In the genomic region with DNA sequence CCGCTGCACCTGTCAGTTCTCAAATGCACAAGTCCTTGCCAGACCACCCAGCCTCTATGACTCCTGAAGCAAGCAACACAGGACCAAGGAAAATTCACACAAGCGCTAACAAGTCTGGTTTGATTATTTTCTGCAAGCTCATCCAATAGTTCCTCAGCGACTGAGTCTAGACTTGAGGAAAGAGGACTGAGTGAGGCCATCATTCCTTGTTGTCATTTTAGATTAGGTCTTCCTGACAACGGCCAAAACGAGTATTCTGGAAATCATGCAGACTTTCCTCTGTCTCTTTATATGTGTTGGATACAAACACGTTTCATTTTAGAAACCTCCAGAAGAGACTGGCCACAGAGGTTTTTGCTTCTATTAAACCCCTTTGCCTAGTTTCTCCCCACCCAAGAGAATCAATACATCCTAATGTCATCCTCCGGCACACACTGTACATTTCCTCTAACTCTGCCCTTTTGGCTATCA, we compare ENCODE assay signal across 8 cellular contexts. TPM values are rescaled to one million over a fixed set of nuclear protein-coding genes. Genes with fewer than 3 reads are reported as not detected.
DNase-seq lines count a peak whose midpoint lies in the region; ATAC-seq, FAIRE-seq and TF ChIP-seq lines count a peak whose summit lies in the region.

No MANE protein-coding gene starts in this region.

- H2BK120ac ChIP-seq in IMR-90 (ENCODE audit: low read depth, low read length) = no peak overlapping the region

- TF ChIP-seq EP300 in stomach (IDR thresholded peaks at IDR 0.05) = no peak

- H4K91ac ChIP-seq in IMR-90 (ENCODE audit: insufficient read depth, low read depth, low read length) = peak overlapping the region; percentile 16; the same call in 1 of the 2 replicates

- H3K9me1 ChIP-seq in IMR-90 (ENCODE audit: insufficient read depth, low read length) = peaks cover 2% of the 10 kb centered on the region

- TF ChIP-seq CTCF in IMR-90 (conservative IDR thresholded peaks at IDR 0.05; ENCODE audit: low read depth, low read length) (no peak), stomach (IDR thresholded peaks at IDR 0.05) (no peak), D721Med (IDR thresholded peaks at IDR 0.05; ENCODE audit: insufficient read depth, missing control alignments) (no peak)

- peak overlapping the region; percentile 13 to 81; a peak in 2 of 4 replicates for H4K8ac ChIP-seq in IMR-90 (ENCODE audit: low read depth in 2 of 2, low read length in 2 of 2)

- H3K36me3 ChIP-seq in IMR-90 (ENCODE audit: control insufficient read depth, insufficient read depth, low read length) = peaks cover 5% of the 10 kb centered on the region
- H3K36me3 ChIP-seq in iPS-20b (ENCODE audit: insufficient read depth, low read depth, low read length) = peaks cover 31% of the 10 kb centered on the region
- peaks cover 5 to 22% (median 18%) of the 10 kb centered on the region in 4 donors for H3K36me3 ChIP-seq in stomach

- H3K79me1 ChIP-seq in IMR-90 (ENCODE audit: low read depth in 1 of 2, low read length in 2 of 2) = peaks cover 0 to 36% of the 10 kb centered on the region in 2 experiments; a peak in 2 of 4 replicates

- peak overlapping the region; percentile 68 for H3K4ac ChIP-seq in IMR-90 (ENCODE audit: low read depth, low read length)

- dilution Hi-C loops in IMR-90 (cut with HindIII; ENCODE audit: low sequenced_read_pairs, unreplicated experiment) = no loop called here

- no peak for ATAC-seq in IMR-90 (ENCODE audit: low read depth)
- no peak for ATAC-seq in GM21381 (IDR thresholded peaks at IDR 0.05; ENCODE audit: unreplicated experiment)

- H3K9me3 ChIP-seq in IMR-90 (ENCODE audit: control insufficient read depth, insufficient read depth, low read length) = no peaks in the 10 kb centered on the region
- no peaks in the 10 kb centered on the region for H3K9me3 ChIP-seq in iPS-20b (ENCODE audit: insufficient read depth, low read depth, low read length)
- H3K9me3 ChIP-seq in stomach = no peaks in the 10 kb centered on the region

- TF ChIP-seq POLR2A in IMR-90 (IDR thresholded peaks at IDR 0.05; ENCODE audit: low read depth, low read length) (no peak), stomach (IDR thresholded peaks at IDR 0.05) (no peak)

- H3K4me1 ChIP-seq in IMR-90 (ENCODE audit: control insufficient read depth, insufficient read depth, low read length) (0 out of 2 replicates have a peak, but pooled peaks cover 2% of the 10 kb centered on the region), iPS-20b (ENCODE audit: insufficient read depth, low read length) (peaks cover 10% of the 10 kb centered on the region), stomach (peaks cover 39 to 81% (median 59%) of the 10 kb centered on the region in 4 donors)

- H3K27ac ChIP-seq in IMR-90 (ENCODE audit: insufficient read depth, low read length) (peak overlapping the region; percentile 84), adipose tissue (ENCODE audit: low read depth, low read length) (peak overlapping the region; percentile 84), iPS-20b (ENCODE audit: low read length) (peak overlapping the region; percentile 18), stomach (peak overlapping the region; percentile 96 to 99 (median 98))

- peak overlapping the region; percentile 91 for H2BK5ac ChIP-seq in IMR-90 (ENCODE audit: low read depth, low read length, poor library complexity, severe bottlenecking)

- no peak for FAIRE-seq in D721Med (lab: Jason Lieb, UNC)

- intact Hi-C loops in IMR-90 (cut with micrococcal nuclease) = no loop called here
- intact Hi-C loops in stomach (cut with DNase I; ENCODE audit: low total_unique reads) = no loop called here

- BruUV-seq in IMR-90 (replicated peaks; lab: Mats Ljungman, UMichigan) = TSS peak; percentile 13

- peak overlapping the region; percentile 96 for H2AFZ ChIP-seq in IMR-90 (replicated peaks; ENCODE audit: low read length, poor library complexity)

- peak overlapping the region; percentile 83 for H3K9ac ChIP-seq in IMR-90 (ENCODE audit: low read depth, low read length)
- peak overlapping the region; percentile 100 for H3K9ac ChIP-seq in iPS-20b (ENCODE audit: low read depth, low read length)

- POLR2A ChIA-PET in IMR-90 (lab: Charles Lee; ENCODE audit: unreplicated experiment) = interaction anchor here (1.5 kb wide), 1 partner anchor 10 kb away, joined by 3 read pairs; no protein-coding TSS in a partner anchor

- WGBS in IMR-90 (ENCODE audit: extremely low coverage in 2 of 2, insufficient read length in 1 of 2), 2 experiments = 20% methylated on average over 2 of the region's 7 CpGs; no CpG with 5 or more reads in 1 of the 2 experiments
- 1 to 6% (median 5%) methylated on average over 7 of the region's 7 CpGs for WGBS in adipose tissue, 3 donors
- WGBS in stomach, 5 donors = 2 to 7% (median 3%) methylated on average over 7 of the region's 7 CpGs

- peak overlapping the region; percentile 6; the same call in 1 of the 2 replicates for H3K18ac ChIP-seq in IMR-90 (ENCODE audit: low read depth, low read length)

- peak overlapping the region; percentile 43 for H3K23ac ChIP-seq in IMR-90 (ENCODE audit: low read depth, low read length)

- H3K14ac ChIP-seq in IMR-90 (replicated peaks; ENCODE audit: low read depth, low read length) = peak overlapping the region; percentile 86

- H3K4me3 ChIP-seq in IMR-90 (ENCODE audit: insufficient read depth, low read depth, low read length) = peak overlapping the region; percentile 75
- H3K4me3 ChIP-seq in iPS-20b (ENCODE audit: low read length) = peak overlapping the region; percentile 97
- H3K4me3 ChIP-seq in stomach = peak overlapping the region; percentile 69 to 98 (median 93)

- H2BK15ac ChIP-seq in IMR-90 (ENCODE audit: low read depth, low read length) = no peak overlapping the region

- H3K27me3 ChIP-seq in IMR-90 (ENCODE audit: control insufficient read depth, insufficient read depth, low read length) = no peaks in the 10 kb centered on the region
- H3K27me3 ChIP-seq in iPS-20b (ENCODE audit: insufficient read depth, low read length) = no peaks in the 10 kb centered on the region
- no peaks in the 10 kb centered on the region for H3K27me3 ChIP-seq in stomach

- H4K5ac ChIP-seq in IMR-90 (ENCODE audit: low read depth, low read length) = peak overlapping the region; percentile 10; the same call in 1 of the 2 replicates

- H2AK5ac ChIP-seq in IMR-90 (ENCODE audit: low read depth, low read length) = peak overlapping the region; percentile 69

- in situ Hi-C loops in IMR-90 (cut with MboI; ENCODE audit: low sequenced_read_pairs) = no loop called here

- no peak for TF ChIP-seq RAD21 in IMR-90 (IDR thresholded peaks at IDR 0.05; ENCODE audit: low read length)

- H2AK9ac ChIP-seq in IMR-90 (replicated peaks; ENCODE audit: low read depth, low read length, poor library complexity) = peak overlapping the region; percentile 100

- peak; percentile 28 for DNase-seq in CD1c-positive myeloid dendritic cell (ENCODE audit: extremely low spot score)
- peak; percentile 31 for DNase-seq in IMR-90
- DNase-seq in stomach = no peak
- no peak for DNase-seq in D721Med (ENCODE audit: insufficient read length, low spot score)
- DNase-seq in NCI-H1930 (lab: John Stamatoyannopoulos, UW) = no peak

- H3K4me2 ChIP-seq in IMR-90 (ENCODE audit: low read depth, low read length) = peak overlapping the region; percentile 98

- peak overlapping the region; percentile 58 for H3K56ac ChIP-seq in IMR-90 (ENCODE audit: extremely low read depth, insufficient read depth, low read length)

- CTCF ChIA-PET in IMR-90 (lab: Yijun Ruan, JAX) = interaction anchor here (1.1 kb wide), 1 partner anchor 10 kb away, joined by 4 read pairs; no protein-coding TSS in a partner anchor

- no peak overlapping the region for H2BK20ac ChIP-seq in IMR-90 (ENCODE audit: low read depth, low read length)

- H4K20me1 ChIP-seq in IMR-90 (ENCODE audit: insufficient read depth, low read length) = peaks cover 62% of the 10 kb centered on the region

TF ChIP-seq in IMR-90, 13 proteins besides CTCF, POLR2A, EP300 and RAD21 (continues in another document):
- no peak for TF ChIP-seq RCOR1 (IDR thresholded peaks at IDR 0.05; ENCODE audit: insufficient replicate concordance, low read length)
- no peak for TF ChIP-seq CEBPB (IDR thresholded peaks at IDR 0.05; ENCODE audit: low read depth, low read length)

RNA-seq across cellular contexts. Expression of a gene that starts 0.6 kb away (rescaled TPM):
- 62.0 and 79.4 TPM in 2 replicates for total RNA-seq in IMR-90 (2012; rRNA removed)
- polyA plus RNA-seq in IMR-90 (2012; rRNA removed) = 45.3 and 45.7 TPM in 2 replicates
- polyA plus RNA-seq in IMR-90 (2012; cell fraction: cytosol; rRNA removed) = 14.3 and 14.7 TPM in 2 replicates
- polyA plus RNA-seq in IMR-90 (2012; cell fraction: nucleus; rRNA removed; ENCODE audit: low replicate concordance) = 7.1 and 19.4 TPM in 2 replicates
- 10 to 100 TPM; 24.0 to 67.4 (median 35.6) TPM for polyA plus RNA-seq in adipose tissue
- total RNA-seq in stomach = 100 to 1,000 TPM in 2 of 5 donors, 10 to 100 TPM in 3; 38.8 to 139 (median 69.4) TPM
- polyA plus RNA-seq in stomach = 10 to 100 TPM; 11.5 to 34.6 (median 18.5) TPM

RNA-seq across cellular contexts. Expression of a gene that starts 1.1 kb away (rescaled TPM):
- 74.7 and 75.8 TPM in 2 replicates for total RNA-seq in IMR-90 (2012; rRNA removed)
- 75.6 and 91.5 TPM in 2 replicates for polyA plus RNA-seq in IMR-90 (2012; rRNA removed)
- 18.9 and 19.1 TPM in 2 replicates for polyA plus RNA-seq in IMR-90 (2012; cell fraction: cytosol; rRNA removed)
- 62.8 and 303 TPM in 2 replicates for polyA plus RNA-seq in IMR-90 (2012; cell fraction: nucleus; rRNA removed; ENCODE audit: low replicate concordance)
- 10 to 100 TPM; 63.1 to 93.2 (median 71.4) TPM for polyA plus RNA-seq in adipose tissue
- total RNA-seq in stomach = 100 to 1,000 TPM; 182 to 346 (median 205) TPM
- 10 to 100 TPM; 42.7 to 59.9 (median 52.7) TPM for polyA plus RNA-seq in stomach

RNA-seq across cellular contexts. Expression of a gene that starts 31.2 kb away (rescaled TPM):
- total RNA-seq in IMR-90 (2012; rRNA removed) (14.7 and 19.9 TPM in 2 replicates), stomach (10 to 100 TPM; 15.8 to 56.2 (median 31.3) TPM)
- polyA plus RNA-seq in IMR-90 (2012; rRNA removed) (30.8 and 30.9 TPM in 2 replicates), adipose tissue (10 to 100 TPM; 10.7 to 17.5 (median 16.6) TPM), stomach (10 to 100 TPM in 2 of 3 donors, 1 to 10 TPM in 1; 9.8 to 17.7 (median 12.6) TPM)
- 22.7 and 27.1 TPM in 2 replicates for polyA plus RNA-seq in IMR-90 (2012; cell fraction: cytosol; rRNA removed)
- 97.1 and 101 TPM in 2 replicates for polyA plus RNA-seq in IMR-90 (2012; cell fraction: nucleus; rRNA removed; ENCODE audit: low replicate concordance)

RNA-seq across cellular contexts. Expression of a gene that starts 54.4 kb away (rescaled TPM):
- total RNA-seq in IMR-90 (2012; rRNA removed) (104 and 105 TPM in 2 replicates), stomach (100 to 1,000 TPM in 1 of 5 donors, 10 to 100 TPM in 4; 19.2 to 177 (median 80.1) TPM)
- polyA plus RNA-seq in IMR-90 (2012; rRNA removed) (165 and 175 TPM in 2 replicates), adipose tissue (100 to 1,000 TPM in 2 of 3 donors, 10 to 100 TPM in 1; 78.4 to 204 (median 141) TPM), stomach (100 to 1,000 TPM; 151 to 211 (median 153) TPM)
- 104 and 142 TPM in 2 replicates for polyA plus RNA-seq in IMR-90 (2012; cell fraction: cytosol; rRNA removed)
- 92.5 and 145 TPM in 2 replicates for polyA plus RNA-seq in IMR-90 (2012; cell fraction: nucleus; rRNA removed; ENCODE audit: low replicate concordance)

RNA-seq across cellular contexts. Expression of a gene that starts 54.6 kb away (rescaled TPM):
- total RNA-seq in IMR-90 (2012; rRNA removed) (68.1 and 69.4 TPM in 2 replicates), stomach (10 to 100 TPM in 4 of 5 donors, 1 to 10 TPM in 1; 3.5 to 54.0 (median 38.6) TPM)
- polyA plus RNA-seq in IMR-90 (2012; rRNA removed) (45.4 and 51.3 TPM in 2 replicates), adipose tissue (10 to 100 TPM; 14.5 to 21.9 (median 21.3) TPM), stomach (10 to 100 TPM; 12.2 to 14.4 (median 13.4) TPM)
- 22.2 and 33.6 TPM in 2 replicates for polyA plus RNA-seq in IMR-90 (2012; cell fraction: cytosol; rRNA removed)
- polyA plus RNA-seq in IMR-90 (2012; cell fraction: nucleus; rRNA removed; ENCODE audit: low replicate concordance) = 63.3 and 90.0 TPM in 2 replicates

Comparison
In these comparisons a context has a peak if more than half of its experiments do, and no peak if none do; other contexts are left out.
1. DNase-seq: peak in CD1c-positive myeloid dendritic cell (single experiment) and IMR-90 (single experiment); none in stomach (single experiment), D721Med (single experiment) and NCI-H1930 (0 of 2).
2. H3K27ac ChIP-seq: peak in every context shown above with its lines; median percentile 98 in stomach; 84 in IMR-90; 84 in adipose tissue; 18 in iPS-20b.
3. Peak in every context shown above with its lines, with median percentiles within 50 percentile points of each other: H3K4me3 ChIP-seq.